9 cellular contexts compared by ENCODE assay signal in genomic region chr16:31134625-31135534, GRCh38. TPM values are rescaled to one million over a fixed set of nuclear protein-coding genes. Genes with fewer than 3 reads are reported as not detected.
DNase-seq lines count a peak whose midpoint lies in the region; ATAC-seq and TF ChIP-seq lines count a peak whose summit lies in the region.
"Had no signal": no experiment of that assay in that cellular context is flagged by ENCODE, and none has a peak within 500 bp of the region (broad histone marks: within the 10 kb centered on the region; RNA-seq: fewer than 3 reads in every experiment).

No MANE protein-coding gene starts in this region.

- H2AFZ ChIP-seq in IMR-90 (replicated peaks; ENCODE audit: low read length, poor library complexity): peak overlapping the region; percentile 44

- POLR2A ChIA-PET in IMR-90 (lab: Charles Lee; ENCODE audit: unreplicated experiment): no interaction called here

- no peak overlapping the region for H3K4me3 ChIP-seq in IMR-90 (ENCODE audit: insufficient read depth, low read depth, low read length)
- peak overlapping the region in 3 of 4 donors; percentile 42 to 84 (median 68) for H3K4me3 ChIP-seq in Peyer's patch
- H3K4me3 ChIP-seq in suprapubic skin: peak overlapping the region; percentile 52

- TF ChIP-seq POLR2A in IMR-90 (IDR thresholded peaks at IDR 0.05; ENCODE audit: low read depth, low read length) (no peak), Peyer's patch (IDR thresholded peaks at IDR 0.05) (peak; percentile 78 to 91), suprapubic skin (IDR thresholded peaks at IDR 0.05) (no peak)

- in situ Hi-C loops in IMR-90 (cut with MboI; ENCODE audit: low sequenced_read_pairs): no loop called here

- H4K91ac ChIP-seq in IMR-90 (ENCODE audit: insufficient read depth, low read depth, low read length): no peak overlapping the region

- TF ChIP-seq RAD21 in IMR-90 (IDR thresholded peaks at IDR 0.05; ENCODE audit: low read length): no peak

- peaks cover 0 to 7% of the 10 kb centered on the region in 2 experiments; a peak in 1 of 4 replicates for H3K79me1 ChIP-seq in IMR-90 (ENCODE audit: low read depth in 1 of 2, low read length in 2 of 2)

- H2AK5ac ChIP-seq in IMR-90 (ENCODE audit: low read depth, low read length): no peak overlapping the region

- H3K23ac ChIP-seq in IMR-90 (ENCODE audit: low read depth, low read length): 0 out of 2 replicates have a peak overlapping the region, but pooled peaks have one; percentile 27

- H3K4me2 ChIP-seq in IMR-90 (ENCODE audit: low read depth, low read length): no peak overlapping the region

- no peak overlapping the region for H3K4ac ChIP-seq in IMR-90 (ENCODE audit: low read depth, low read length)

- H3K27ac ChIP-seq in IMR-90 (ENCODE audit: insufficient read depth, low read length): no peak overlapping the region
- peak overlapping the region in 3 of 4 donors; percentile 89 to 96 (median 93) for H3K27ac ChIP-seq in Peyer's patch
- peak overlapping the region; percentile 82 for H3K27ac ChIP-seq in suprapubic skin

- no peak overlapping the region for H2BK15ac ChIP-seq in IMR-90 (ENCODE audit: low read depth, low read length)

- H3K14ac ChIP-seq in IMR-90 (replicated peaks; ENCODE audit: low read depth, low read length): no peak overlapping the region; the same call in 1 of the 2 replicates

- BruUV-seq in IMR-90 (replicated peaks; lab: Mats Ljungman, UMichigan): no TSS peak

- no peaks in the 10 kb centered on the region for H3K9me3 ChIP-seq in IMR-90 (ENCODE audit: control insufficient read depth, insufficient read depth, low read length)
- H3K9me3 ChIP-seq in Peyer's patch: no peaks in the 10 kb centered on the region
- H3K9me3 ChIP-seq in suprapubic skin: no peaks in the 10 kb centered on the region

- ATAC-seq in IMR-90 (ENCODE audit: low read depth): no peak
- no peak for ATAC-seq in HG02884 (IDR thresholded peaks at IDR 0.05; ENCODE audit: unreplicated experiment)
- ATAC-seq: activated CD8-positive, alpha-beta memory T cell treated with anti-CD3 and anti-CD28 coated beads, Interleukin-2, amount 10 ng/mL, durations not matched to agents 7 days and 5 days; natural killer cell had no signal

- DNase-seq in IMR-90: no peak
- peak in 2 of 3 donors; percentile 77 to 81 for DNase-seq in Peyer's patch
- peak; percentile 82 for DNase-seq in islet precursor cell
- DNase-seq in suprapubic skin (ENCODE audit: low spot score in 2 of 2): no peak
- no peak for DNase-seq in NAMALWA (ENCODE audit: low spot score)
- no peak for DNase-seq in NK-92 treated with Interleukin-12 subunit alpha and Interleukin-12 subunit beta, amount 100 ng/mL, for 24 hours (lab: John Stamatoyannopoulos, UW)
- DNase-seq: activated CD8-positive, alpha-beta memory T cell treated with anti-CD3 and anti-CD28 coated beads, Interleukin-2, amount 10 ng/mL, durations not matched to agents 7 days and 5 days; natural killer cell had no signal

- no CpG with 5 or more reads among the region's 18 CpGs for WGBS in IMR-90 (ENCODE audit: extremely low coverage in 2 of 2, insufficient read length in 1 of 2), 2 experiments
- WGBS in suprapubic skin: 23% methylated on average over 17 of the region's 18 CpGs

- dilution Hi-C loops in IMR-90 (cut with HindIII; ENCODE audit: low sequenced_read_pairs, unreplicated experiment): no loop called here

- no peaks in the 10 kb centered on the region for H4K20me1 ChIP-seq in IMR-90 (ENCODE audit: insufficient read depth, low read length)

- no peak overlapping the region for H3K9ac ChIP-seq in IMR-90 (ENCODE audit: low read depth, low read length)

- intact Hi-C loops in IMR-90 (cut with micrococcal nuclease): no loop called here

- H3K9me1 ChIP-seq in IMR-90 (ENCODE audit: insufficient read depth, low read length): peaks cover 11% of the 10 kb centered on the region

- TF ChIP-seq CTCF in IMR-90 (conservative IDR thresholded peaks at IDR 0.05; ENCODE audit: low read depth, low read length): no peak
- peak in 3 of 6 experiments; percentile 55 to 69 (median 67) for TF ChIP-seq CTCF in Peyer's patch (IDR thresholded peaks at IDR 0.05)
- peak in 1 of 2 donors; percentile 12 for TF ChIP-seq CTCF in suprapubic skin (IDR thresholded peaks at IDR 0.05)

- H3K56ac ChIP-seq in IMR-90 (ENCODE audit: extremely low read depth, insufficient read depth, low read length): no peak overlapping the region

- no peak overlapping the region for H4K5ac ChIP-seq in IMR-90 (ENCODE audit: low read depth, low read length)

- 0 out of 2 replicates have a peak overlapping the region, but pooled peaks have one; percentile 23 for H2BK120ac ChIP-seq in IMR-90 (ENCODE audit: low read depth, low read length)

- CTCF ChIA-PET in IMR-90 (lab: Yijun Ruan, JAX): no interaction called here

- H2AK9ac ChIP-seq in IMR-90 (replicated peaks; ENCODE audit: low read depth, low read length, poor library complexity): peak overlapping the region; percentile 42

- no peak overlapping the region for H2BK5ac ChIP-seq in IMR-90 (ENCODE audit: low read depth, low read length, poor library complexity, severe bottlenecking)

- no peak overlapping the region for H3K18ac ChIP-seq in IMR-90 (ENCODE audit: low read depth, low read length)

- no peak overlapping the region for H4K8ac ChIP-seq in IMR-90 (ENCODE audit: low read depth in 2 of 2, low read length in 2 of 2)

- H3K36me3 ChIP-seq in IMR-90 (ENCODE audit: control insufficient read depth, insufficient read depth, low read length) (peaks cover 13% of the 10 kb centered on the region), Peyer's patch (peaks cover 0 to 40% (median 0%) of the 10 kb centered on the region in 3 donors), suprapubic skin (peaks cover 24% of the 10 kb centered on the region)

- no peak overlapping the region for H2BK20ac ChIP-seq in IMR-90 (ENCODE audit: low read depth, low read length)

- peaks cover 14% of the 10 kb centered on the region for H3K4me1 ChIP-seq in IMR-90 (ENCODE audit: control insufficient read depth, insufficient read depth, low read length)
- H3K4me1 ChIP-seq in Peyer's patch: peaks cover 0 to 50% (median 10%) of the 10 kb centered on the region in 4 donors
- H3K4me1 ChIP-seq in suprapubic skin: peaks cover 72% of the 10 kb centered on the region

- no peak for TF ChIP-seq EP300 in suprapubic skin (IDR thresholded peaks at IDR 0.05)

- H3K27me3 ChIP-seq in IMR-90 (ENCODE audit: control insufficient read depth, insufficient read depth, low read length) (no peaks in the 10 kb centered on the region; the same call in 1 of the 2 replicates), Peyer's patch (no peaks in the 10 kb centered on the region), suprapubic skin (no peaks in the 10 kb centered on the region)

TF ChIP-seq in IMR-90, 13 proteins besides CTCF, POLR2A, EP300 and RAD21 (continues in another document):
- TF ChIP-seq USF2 (IDR thresholded peaks at IDR 0.05; ENCODE audit: low read depth, low read length) (no peak; the same call in 1 of the 2 replicates), RCOR1 (IDR thresholded peaks at IDR 0.05; ENCODE audit: insufficient replicate concordance, low read length) (no peak), RFX5 (IDR thresholded peaks at IDR 0.05; ENCODE audit: low read depth, low read length) (no peak), FOS (IDR thresholded peaks at IDR 0.05; ENCODE audit: low read depth, low read length) (no peak), SMC3 (IDR thresholded peaks at IDR 0.05; ENCODE audit: low read depth, low read length) (no peak)

RNA-seq across cellular contexts. Expression of gene PRSS8, which starts 0.6 kb away (rescaled TPM):
- total RNA-seq in IMR-90 (2012; rRNA removed): not detected in 2 replicates
- polyA plus RNA-seq in IMR-90 (2012; rRNA removed): 0.10 TPM in 1 of 2 replicates, not detected in the other
- not detected in 2 replicates for polyA plus RNA-seq in IMR-90 (2012; cell fraction: cytosol; rRNA removed)
- polyA plus RNA-seq in IMR-90 (2012; cell fraction: nucleus; rRNA removed; ENCODE audit: low replicate concordance): 0.06 and 0.09 TPM in 2 replicates
- 100 to 1,000 TPM in 3 of 4 donors, 10 to 100 TPM in 1; 27.2 to 666 (median 549) TPM for total RNA-seq in Peyer's patch
- 100 to 1,000 TPM in 3 of 4 donors, 10 to 100 TPM in 1; 46.3 to 168 (median 140) TPM for total RNA-seq in suprapubic skin
- total RNA-seq: activated CD8-positive, alpha-beta memory T cell treated with anti-CD3 and anti-CD28 coated beads, Interleukin-2, amount 10 ng/mL, durations not matched to agents 7 days and 5 days; natural killer cell had no signal

RNA-seq across cellular contexts. Expression of gene PRSS36, which starts 15.0 kb away (rescaled TPM):
- total RNA-seq in IMR-90 (2012; rRNA removed): under 0.01 and 0.18 TPM in 2 replicates
- 0.55 and 0.72 TPM in 2 replicates for polyA plus RNA-seq in IMR-90 (2012; rRNA removed)
- polyA plus RNA-seq in IMR-90 (2012; cell fraction: cytosol; rRNA removed): 0.24 and 0.27 TPM in 2 replicates
- 0.28 and 0.31 TPM in 2 replicates for polyA plus RNA-seq in IMR-90 (2012; cell fraction: nucleus; rRNA removed; ENCODE audit: low replicate concordance)
- total RNA-seq in Peyer's patch: 10 to 100 TPM in 3 of 4 donors, not detected in 1; 26.1 to 31.3 (median 28.2) TPM
- total RNA-seq in suprapubic skin: 10 to 100 TPM in 2 of 4 donors, 1 to 10 TPM in 2; 2.2 to 17.8 (median 8.4) TPM

RNA-seq across cellular contexts. Expression of gene KAT8, which starts 17.4 kb away (rescaled TPM):
- 18.9 and 19.4 TPM in 2 replicates for total RNA-seq in IMR-90 (2012; rRNA removed)
- 27.4 and 28.4 TPM in 2 replicates for polyA plus RNA-seq in IMR-90 (2012; rRNA removed)
- 20.8 and 21.6 TPM in 2 replicates for polyA plus RNA-seq in IMR-90 (2012; cell fraction: cytosol; rRNA removed)
- polyA plus RNA-seq in IMR-90 (2012; cell fraction: nucleus; rRNA removed; ENCODE audit: low replicate concordance): 55.3 and 65.5 TPM in 2 replicates
- 10 to 100 TPM; 41.5 to 89.4 (median 70.0) TPM for total RNA-seq in Peyer's patch
- total RNA-seq in suprapubic skin: 100 to 1,000 TPM in 1 of 4 donors, 10 to 100 TPM in 3; 62.3 to 100 (median 69.8) TPM

RNA-seq across cellular contexts. Expression of gene BCKDK, which starts 26.7 kb away (rescaled TPM):
- total RNA-seq in IMR-90 (2012; rRNA removed) (24.4 and 26.0 TPM in 2 replicates), Peyer's patch (10 to 100 TPM; 30.5 to 71.4 (median 41.8) TPM), suprapubic skin (10 to 100 TPM; 51.0 to 63.2 (median 58.2) TPM)
- 79.3 and 89.7 TPM in 2 replicates for polyA plus RNA-seq in IMR-90 (2012; rRNA removed)
- polyA plus RNA-seq in IMR-90 (2012; cell fraction: cytosol; rRNA removed): 78.8 and 105 TPM in 2 replicates
- polyA plus RNA-seq in IMR-90 (2012; cell fraction: nucleus; rRNA removed; ENCODE audit: low replicate concordance): 56.0 and 112 TPM in 2 replicates

RNA-seq across cellular contexts. Expression of gene VKORC1, which starts 40.3 kb away (rescaled TPM):
- 61.9 and 65.2 TPM in 2 replicates for total RNA-seq in IMR-90 (2012; rRNA removed)
- 317 and 362 TPM in 2 replicates for polyA plus RNA-seq in IMR-90 (2012; rRNA removed)
- polyA plus RNA-seq in IMR-90 (2012; cell fraction: cytosol; rRNA removed): 544 and 807 TPM in 2 replicates
- 203 and 293 TPM in 2 replicates for polyA plus RNA-seq in IMR-90 (2012; cell fraction: nucleus; rRNA removed; ENCODE audit: low replicate concordance)
- total RNA-seq in Peyer's patch: 100 to 1,000 TPM in 2 of 4 donors, 10 to 100 TPM in 2; 20.6 to 207 (median 102) TPM
- total RNA-seq in suprapubic skin: 10 to 100 TPM; 53.8 to 79.3 (median 68.0) TPM

Comparison
In these comparisons a context has a peak if more than half of its experiments do, and no peak if none do; other contexts are left out.
1. DNase-seq: peak in Peyer's patch (2 of 3) and islet precursor cell (single experiment); none in IMR-90 (single experiment), suprapubic skin (0 of 2), NAMALWA (single experiment) and NK-92 treated with Interleukin-12 subunit alpha and Interleukin-12 subunit beta, amount 100 ng/mL, for 24 hours (single experiment).
2. POLR2A ChIP-seq: peak in Peyer's patch (2 of 2); none in IMR-90 (single experiment) and suprapubic skin (0 of 2).
3. RNA of gene PRSS8, which starts 0.6 kb away (total RNA-seq): 27.2 to 666 TPM in Peyer's patch and 46.3 to 168 TPM in suprapubic skin; not detected in IMR-90; every median in the first group is over 10 times any median in the second.